In the genomic region with DNA sequence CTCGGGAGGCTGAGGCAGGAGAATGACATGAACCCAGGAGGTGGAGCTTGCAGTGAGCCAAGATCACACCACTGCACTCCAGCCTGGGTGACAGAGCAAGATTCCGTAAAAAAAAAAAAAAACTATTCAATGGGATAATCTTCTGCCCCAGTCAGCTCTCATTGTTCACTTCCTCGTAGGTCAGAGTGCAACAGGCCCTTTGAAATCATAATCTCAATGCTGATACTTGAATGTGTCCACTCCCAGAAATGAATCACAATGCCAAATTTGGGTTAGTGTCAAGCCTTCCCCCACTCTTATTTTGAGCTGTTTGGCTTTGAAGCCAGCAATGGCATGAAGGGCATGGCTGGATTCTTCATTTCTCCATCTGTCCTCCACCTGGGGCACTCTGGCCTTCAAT, we compare ENCODE assay signal across 1 cellular context.
TF ChIP-seq lines count a peak whose summit lies in the region.

No MANE protein-coding gene starts in this region.

TF ChIP-seq in WTC11, 78 proteins besides CTCF, POLR2A, EP300 and RAD21:
- TF ChIP-seq, protein P1, sequence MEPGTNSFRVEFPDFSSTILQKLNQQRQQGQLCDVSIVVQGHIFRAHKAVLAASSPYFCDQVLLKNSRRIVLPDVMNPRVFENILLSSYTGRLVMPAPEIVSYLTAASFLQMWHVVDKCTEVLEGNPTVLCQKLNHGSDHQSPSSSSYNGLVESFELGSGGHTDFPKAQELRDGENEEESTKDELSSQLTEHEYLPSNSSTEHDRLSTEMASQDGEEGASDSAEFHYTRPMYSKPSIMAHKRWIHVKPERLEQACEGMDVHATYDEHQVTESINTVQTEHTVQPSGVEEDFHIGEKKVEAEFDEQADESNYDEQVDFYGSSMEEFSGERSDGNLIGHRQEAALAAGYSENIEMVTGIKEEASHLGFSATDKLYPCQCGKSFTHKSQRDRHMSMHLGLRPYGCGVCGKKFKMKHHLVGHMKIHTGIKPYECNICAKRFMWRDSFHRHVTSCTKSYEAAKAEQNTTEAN (CRISPR knock-in tag; IDR thresholded peaks at IDR 0.05), result no peak
- TF ChIP-seq RELA (CRISPR knock-in tag; IDR thresholded peaks at IDR 0.05; ENCODE audit: borderline replicate concordance) (no peak), ETV6 (CRISPR knock-in tag; IDR thresholded peaks at IDR 0.05) (no peak), NFYB (CRISPR knock-in tag; conservative IDR thresholded peaks at IDR 0.05; ENCODE audit: low read depth) (no peak), CREB1 (CRISPR knock-in tag; IDR thresholded peaks at IDR 0.05) (no peak), FOXJ3 (CRISPR knock-in tag; IDR thresholded peaks at IDR 0.05; ENCODE audit: borderline replicate concordance) (no peak), NFATC4 (CRISPR knock-in tag; IDR thresholded peaks at IDR 0.05) (no peak), NR2C2 (CRISPR knock-in tag; IDR thresholded peaks at IDR 0.05) (no peak), ESRRA (CRISPR knock-in tag; IDR thresholded peaks at IDR 0.05; ENCODE audit: borderline replicate concordance) (no peak), OVOL2 (CRISPR knock-in tag; IDR thresholded peaks at IDR 0.05; ENCODE audit: borderline replicate concordance) (no peak), ZNF232 (CRISPR knock-in tag; IDR thresholded peaks at IDR 0.05) (no peak), SP1 (CRISPR knock-in tag; conservative IDR thresholded peaks at IDR 0.05) (no peak), ZNF671 (CRISPR knock-in tag; IDR thresholded peaks at IDR 0.05) (no peak), CBFB (CRISPR knock-in tag; IDR thresholded peaks at IDR 0.05; ENCODE audit: low read depth) (no peak)
- TF ChIP-seq, protein P2, sequence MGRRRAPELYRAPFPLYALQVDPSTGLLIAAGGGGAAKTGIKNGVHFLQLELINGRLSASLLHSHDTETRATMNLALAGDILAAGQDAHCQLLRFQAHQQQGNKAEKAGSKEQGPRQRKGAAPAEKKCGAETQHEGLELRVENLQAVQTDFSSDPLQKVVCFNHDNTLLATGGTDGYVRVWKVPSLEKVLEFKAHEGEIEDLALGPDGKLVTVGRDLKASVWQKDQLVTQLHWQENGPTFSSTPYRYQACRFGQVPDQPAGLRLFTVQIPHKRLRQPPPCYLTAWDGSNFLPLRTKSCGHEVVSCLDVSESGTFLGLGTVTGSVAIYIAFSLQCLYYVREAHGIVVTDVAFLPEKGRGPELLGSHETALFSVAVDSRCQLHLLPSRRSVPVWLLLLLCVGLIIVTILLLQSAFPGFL (CRISPR knock-in tag; IDR thresholded peaks at IDR 0.05; ENCODE audit: borderline replicate concordance), result no peak
- TF ChIP-seq, protein P3, sequence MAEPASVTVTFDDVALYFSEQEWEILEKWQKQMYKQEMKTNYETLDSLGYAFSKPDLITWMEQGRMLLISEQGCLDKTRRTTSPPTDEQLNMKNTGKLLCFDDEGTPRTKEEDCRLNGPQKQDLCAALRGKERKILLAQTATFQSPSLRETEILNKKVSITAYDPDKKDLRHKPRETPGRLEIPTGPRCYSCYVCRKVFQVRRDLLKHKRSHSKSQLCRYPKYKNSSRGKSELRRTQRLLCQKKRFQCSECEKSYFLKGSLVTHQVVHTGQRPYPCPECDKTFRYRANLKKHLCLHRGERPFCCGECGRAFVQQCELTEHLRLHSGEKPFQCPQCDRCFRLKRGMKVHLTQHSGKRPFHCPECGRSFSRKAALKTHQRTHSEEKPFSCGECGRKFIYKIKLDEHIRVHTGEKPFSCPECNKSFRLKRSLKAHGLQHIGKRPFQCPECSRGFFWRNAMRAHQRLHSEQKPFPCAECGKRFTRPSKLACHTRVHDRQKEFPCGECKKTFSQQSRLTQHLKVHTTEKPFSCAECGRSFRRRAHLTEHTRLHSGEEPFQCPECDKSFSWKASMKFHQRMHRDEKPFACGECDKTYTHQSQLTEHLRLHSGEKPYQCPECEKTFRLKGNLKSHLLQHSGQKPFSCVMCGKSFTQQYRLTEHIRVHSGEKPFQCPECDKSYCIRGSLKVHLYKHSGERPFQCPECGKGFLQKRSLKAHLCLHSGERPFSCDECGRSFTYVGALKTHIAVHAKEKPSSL (CRISPR knock-in tag; conservative IDR thresholded peaks at IDR 0.05), result no peak
- TF ChIP-seq, protein P4, sequence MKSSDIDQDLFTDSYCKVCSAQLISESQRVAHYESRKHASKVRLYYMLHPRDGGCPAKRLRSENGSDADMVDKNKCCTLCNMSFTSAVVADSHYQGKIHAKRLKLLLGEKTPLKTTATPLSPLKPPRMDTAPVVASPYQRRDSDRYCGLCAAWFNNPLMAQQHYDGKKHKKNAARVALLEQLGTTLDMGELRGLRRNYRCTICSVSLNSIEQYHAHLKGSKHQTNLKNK (CRISPR knock-in tag; IDR thresholded peaks at IDR 0.05), result no peak
- TF ChIP-seq, protein P5, sequence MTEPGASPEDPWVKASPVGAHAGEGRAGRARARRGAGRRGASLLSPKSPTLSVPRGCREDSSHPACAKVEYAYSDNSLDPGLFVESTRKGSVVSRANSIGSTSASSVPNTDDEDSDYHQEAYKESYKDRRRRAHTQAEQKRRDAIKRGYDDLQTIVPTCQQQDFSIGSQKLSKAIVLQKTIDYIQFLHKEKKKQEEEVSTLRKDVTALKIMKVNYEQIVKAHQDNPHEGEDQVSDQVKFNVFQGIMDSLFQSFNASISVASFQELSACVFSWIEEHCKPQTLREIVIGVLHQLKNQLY (CRISPR knock-in tag; IDR thresholded peaks at IDR 0.05), result no peak
- TF ChIP-seq, protein P6, sequence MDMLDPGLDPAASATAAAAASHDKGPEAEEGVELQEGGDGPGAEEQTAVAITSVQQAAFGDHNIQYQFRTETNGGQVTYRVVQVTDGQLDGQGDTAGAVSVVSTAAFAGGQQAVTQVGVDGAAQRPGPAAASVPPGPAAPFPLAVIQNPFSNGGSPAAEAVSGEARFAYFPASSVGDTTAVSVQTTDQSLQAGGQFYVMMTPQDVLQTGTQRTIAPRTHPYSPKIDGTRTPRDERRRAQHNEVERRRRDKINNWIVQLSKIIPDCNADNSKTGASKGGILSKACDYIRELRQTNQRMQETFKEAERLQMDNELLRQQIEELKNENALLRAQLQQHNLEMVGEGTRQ (CRISPR knock-in tag; IDR thresholded peaks at IDR 0.05), result no peak
